28 cellular contexts compared by ENCODE assay signal in genomic region chr2:219401621-219402020, GRCh38. TPM values are rescaled to one million over a fixed set of nuclear protein-coding genes. Genes with fewer than 3 reads are reported as not detected.
"Had no signal": no experiment of that assay in that cellular context is flagged by ENCODE, and none has a peak within 500 bp of the region (broad histone marks: within the 10 kb centered on the region; RNA-seq: fewer than 3 reads in every experiment).

No MANE protein-coding gene starts in this region.

- H3K4me3 ChIP-seq: adrenal gland, ascending aorta, left lung, pancreas, right lobe of liver, transverse colon, vagina had no signal

- H3K27ac Mint-ChIP-seq: activated CD4-positive, alpha-beta T cell treated with anti-CD3 and anti-CD28 coated beads, Interleukin-2, amount 10 ng/mL, durations not matched to agents 7 days and 5 days; activated CD8-positive, alpha-beta T cell treated with anti-CD3 and anti-CD28 coated beads, Interleukin-2, amount 10 ng/mL, durations not matched to agents 7 days and 5 days; activated naive CD8-positive, alpha-beta T cell; activated T-helper 17 cell treated with anti-CD3 and anti-CD28 coated beads, Interleukin-2, amount 50 U/mL, for 72 hours; effector memory CD8-positive, alpha-beta T cell; natural killer cell; stimulated activated effector memory CD8-positive, alpha-beta T cell treated with anti-CD3 and anti-CD28 coated beads, Interleukin-12 subunit alpha, Interleukin-12 subunit beta, amount 100 ng/mL, for 72 hours; stimulated activated naive CD8-positive, alpha-beta T cell treated with anti-CD3 and anti-CD28 coated beads, Interleukin-15, amount 100 ng/mL, for 72 hours had no signal

- H3K27ac ChIP-seq: adrenal gland, ascending aorta, brain microvascular endothelial cell, left lung, pancreas, right lobe of liver, transverse colon, vagina had no signal

- H3K4me1 ChIP-seq: left lung, vagina had no signal

- H3K27me3 ChIP-seq: adrenal gland, ascending aorta, brain microvascular endothelial cell, pancreas, right lobe of liver, transverse colon, vagina had no signal

- H3K4me3 Mint-ChIP-seq: activated CD4-positive, alpha-beta T cell treated with anti-CD3 and anti-CD28 coated beads, Interleukin-2, amount 10 ng/mL, durations not matched to agents 7 days and 5 days; activated CD8-positive, alpha-beta T cell treated with anti-CD3 and anti-CD28 coated beads, Interleukin-2, amount 10 ng/mL, durations not matched to agents 7 days and 5 days; activated naive CD8-positive, alpha-beta T cell; activated T-helper 17 cell treated with anti-CD3 and anti-CD28 coated beads, Interleukin-2, amount 50 U/mL, for 72 hours; effector memory CD8-positive, alpha-beta T cell; natural killer cell; stimulated activated effector memory CD8-positive, alpha-beta T cell treated with anti-CD3 and anti-CD28 coated beads, Interleukin-12 subunit alpha, Interleukin-12 subunit beta, amount 100 ng/mL, for 72 hours; stimulated activated naive CD8-positive, alpha-beta T cell treated with anti-CD3 and anti-CD28 coated beads, Interleukin-15, amount 100 ng/mL, for 72 hours had no signal

- H3K36me3 ChIP-seq: adrenal gland, ascending aorta, brain microvascular endothelial cell, left lung, pancreas, right lobe of liver, transverse colon, vagina had no signal

- H3K27me3 Mint-ChIP-seq: activated naive CD8-positive, alpha-beta T cell; activated T-helper 17 cell treated with anti-CD3 and anti-CD28 coated beads, Interleukin-2, amount 50 U/mL, for 72 hours had no signal

- H3K9me3 Mint-ChIP-seq: activated CD4-positive, alpha-beta T cell treated with anti-CD3 and anti-CD28 coated beads, Interleukin-2, amount 10 ng/mL, durations not matched to agents 7 days and 5 days; activated T-helper 17 cell treated with anti-CD3 and anti-CD28 coated beads, Interleukin-2, amount 50 U/mL, for 72 hours; effector memory CD8-positive, alpha-beta T cell; natural killer cell; stimulated activated effector memory CD8-positive, alpha-beta T cell treated with anti-CD3 and anti-CD28 coated beads, Interleukin-12 subunit alpha, Interleukin-12 subunit beta, amount 100 ng/mL, for 72 hours; stimulated activated naive CD8-positive, alpha-beta T cell treated with anti-CD3 and anti-CD28 coated beads, Interleukin-15, amount 100 ng/mL, for 72 hours had no signal

- H3K9me3 ChIP-seq: adrenal gland, ascending aorta, left lung, pancreas, right lobe of liver, transverse colon, vagina had no signal

- DNase-seq: activated CD4-positive, alpha-beta T cell treated with anti-CD3 and anti-CD28 coated beads, Interleukin-2, amount 10 ng/mL, durations not matched to agents 7 days and 5 days; activated CD4-positive, CD25-positive, alpha-beta regulatory T cell treated with anti-CD3 and anti-CD28 coated beads, Interleukin-2, amount 50 U/mL, for 72 hours; activated CD8-positive, alpha-beta T cell treated with anti-CD3 and anti-CD28 coated beads, Interleukin-2, amount 10 ng/mL, durations not matched to agents 7 days and 5 days; activated naive CD4-positive, alpha-beta T cell; adrenal gland; brain microvascular endothelial cell; central memory CD4-positive, alpha-beta T cell; effector memory CD8-positive, alpha-beta T cell; hippocampal formation; kidney glomerular epithelial cell; left lung; mammary epithelial cell; midbrain; natural killer cell; pancreas; right lobe of liver; small intestine; stimulated activated CD4-positive, alpha-beta T cell treated with anti-CD3 and anti-CD28 coated beads, Interleukin-2, amount 100 ng/mL, for 24 hours; stimulated activated naive CD8-positive, alpha-beta T cell treated with anti-CD3 and anti-CD28 coated beads, Interleukin-15, amount 100 ng/mL, for 72 hours; transverse colon had no signal

- H3K36me3 Mint-ChIP-seq: activated naive CD8-positive, alpha-beta T cell; natural killer cell; stimulated activated effector memory CD8-positive, alpha-beta T cell treated with anti-CD3 and anti-CD28 coated beads, Interleukin-12 subunit alpha, Interleukin-12 subunit beta, amount 100 ng/mL, for 72 hours had no signal

RNA-seq across cellular contexts. Expression of gene DES, which starts 16.6 kb away (rescaled TPM):
- total RNA-seq: activated CD4-positive, alpha-beta T cell treated with anti-CD3 and anti-CD28 coated beads, Interleukin-2, amount 10 ng/mL, durations not matched to agents 7 days and 5 days; activated CD8-positive, alpha-beta T cell treated with anti-CD3 and anti-CD28 coated beads, Interleukin-2, amount 10 ng/mL, durations not matched to agents 7 days and 5 days; activated T-helper 17 cell treated with anti-CD3 and anti-CD28 coated beads, Interleukin-2, amount 50 U/mL, for 72 hours; dermis microvascular lymphatic vessel endothelial cell; endothelial cell of umbilical vein; natural killer cell; T-helper 2 cell treated with Interferon-gamma antibody and Interleukin-4, amounts not matched to agents 100 ng/mL and 5 ng/mL, for 36 hours had no signal
